8 cellular contexts compared by ENCODE assay signal in genomic region chr3:137013955-137014688, GRCh38. TPM values are rescaled to one million over a fixed set of nuclear protein-coding genes. Genes with fewer than 3 reads are reported as not detected.
DNase-seq lines count a peak whose midpoint lies in the region; ATAC-seq and TF ChIP-seq lines count a peak whose summit lies in the region.

No MANE protein-coding gene starts in this region.

- H3K4me3 Mint-ChIP-seq in activated CD4-positive, alpha-beta memory T cell treated with anti-CD3 and anti-CD28 coated beads, Interleukin-2, amount 10 ng/mL, durations not matched to agents 7 days and 5 days, result peak overlapping the region; percentile 61

- H3K27ac ChIP-seq in BLaER1 (0 out of 2 replicates have a peak overlapping the region, but pooled peaks have one; percentile 1), lung (ENCODE audit: low read depth in 1 of 2, low read length in 1 of 2) (peak overlapping the region in 1 of 2 donors; percentile 80)

- H3K27me3 ChIP-seq in BLaER1, result no peaks in the 10 kb centered on the region
- H3K27me3 ChIP-seq in lung (ENCODE audit: control insufficient read depth, insufficient read depth), result no peaks in the 10 kb centered on the region

- no peaks in the 10 kb centered on the region for H3K9me3 Mint-ChIP-seq in activated CD4-positive, alpha-beta memory T cell treated with anti-CD3 and anti-CD28 coated beads, Interleukin-2, amount 10 ng/mL, durations not matched to agents 7 days and 5 days

- peak overlapping the region; percentile 62; the same call in 1 of the 2 replicates for H3K9ac ChIP-seq in BLaER1

- CTCF ChIA-PET in activated CD4-positive, alpha-beta memory T cell treated with anti-CD3 and anti-CD28 coated beads, Interleukin-2, amount 10 ng/mL, durations not matched to agents 7 days and 5 days (lab: Charles Lee), result interaction anchor here (0.5 to 5.6 kb wide), 58 partner anchors 9 to 945 kb away, joined by 3 to 199 read pairs (median 4); partner anchors contain the start of genes MSL2, NCK1 and STAG1

- H3K36me3 ChIP-seq in BLaER1, result no peaks in the 10 kb centered on the region
- no peaks in the 10 kb centered on the region for H3K36me3 ChIP-seq in lung (ENCODE audit: control insufficient read depth in 2 of 2, insufficient read depth in 2 of 2, low read length in 2 of 2)

- ATAC-seq in GM19397 (IDR thresholded peaks at IDR 0.05; ENCODE audit: unreplicated experiment) (peak; percentile 85), lung (ENCODE audit: insufficient read depth, low FRiP score) (peak; percentile 98)

- H3K36me3 Mint-ChIP-seq in activated CD4-positive, alpha-beta memory T cell treated with anti-CD3 and anti-CD28 coated beads, Interleukin-2, amount 10 ng/mL, durations not matched to agents 7 days and 5 days (ENCODE audit: low read depth), result no peaks in the 10 kb centered on the region

- peak; percentile 82 for DNase-seq in HPDE6-E6E7 (ENCODE audit: extremely low spot score)
- peak; percentile 61 for DNase-seq in NCI-H82 treated with DMSO at 0.1 percent for 48 hours (lab: John Stamatoyannopoulos, UW; ENCODE audit: unreplicated experiment)
- DNase-seq in activated CD4-positive, alpha-beta memory T cell treated with anti-CD3 and anti-CD28 coated beads, Interleukin-2, amount 10 ng/mL, durations not matched to agents 7 days and 5 days, result peak; percentile 83
- DNase-seq in ecto neural progenitor cell (ENCODE audit: low spot score), result peak; percentile 91
- peak; percentile 87 for DNase-seq in lung (ENCODE audit: low spot score)
- DNase-seq in stimulated activated CD4-positive, alpha-beta T cell treated with anti-CD3 and anti-CD28 coated beads, TNF-alpha, amount 100 ng/mL, for 24 hours (ENCODE audit: low read depth in 3 of 3), result peak; percentile 71 to 79 (median 79)

- peak overlapping the region; percentile 75 for H3K4me2 ChIP-seq in BLaER1

- H3K4me1 ChIP-seq in BLaER1 (peaks cover 16% of the 10 kb centered on the region), lung (ENCODE audit: control insufficient read depth in 2 of 2, insufficient read depth in 2 of 2, low read length in 2 of 2) (no peaks in the 10 kb centered on the region)

- peak; percentile 98 for TF ChIP-seq CTCF in lung (IDR thresholded peaks at IDR 0.05; ENCODE audit: control extremely low read depth, extremely low read depth)

- POLR2A ChIA-PET in activated CD4-positive, alpha-beta memory T cell treated with anti-CD3 and anti-CD28 coated beads, Interleukin-2, amount 10 ng/mL, durations not matched to agents 7 days and 5 days (lab: Charles Lee), result interaction anchor here (1.1 to 4.1 kb wide), 4 partner anchors 152 to 936 kb away, joined by 4 to 49 read pairs (median 15); partner anchors contain the start of genes NCK1 and STAG1

- peaks cover 14% of the 10 kb centered on the region for H3K4me1 Mint-ChIP-seq in activated CD4-positive, alpha-beta memory T cell treated with anti-CD3 and anti-CD28 coated beads, Interleukin-2, amount 10 ng/mL, durations not matched to agents 7 days and 5 days

- 13 to 14% methylated on average over 17 of the region's 17 CpGs for WGBS in lung, 2 donors

- H3K9me3 ChIP-seq in BLaER1 (no peaks in the 10 kb centered on the region), lung (ENCODE audit: control insufficient read depth in 2 of 2, insufficient read depth in 1 of 2, low read length in 1 of 2) (no peaks in the 10 kb centered on the region)

- H3K27ac Mint-ChIP-seq in activated CD4-positive, alpha-beta memory T cell treated with anti-CD3 and anti-CD28 coated beads, Interleukin-2, amount 10 ng/mL, durations not matched to agents 7 days and 5 days, result no peak overlapping the region

- H3K4me3 ChIP-seq in BLaER1 (peak overlapping the region; percentile 62), lung (no peak overlapping the region)

- H4K20me1 ChIP-seq in BLaER1, result no peaks in the 10 kb centered on the region

- H3K27me3 Mint-ChIP-seq in activated CD4-positive, alpha-beta memory T cell treated with anti-CD3 and anti-CD28 coated beads, Interleukin-2, amount 10 ng/mL, durations not matched to agents 7 days and 5 days, result peaks cover 2% of the 10 kb centered on the region

RNA-seq across cellular contexts. Expression of gene IL20RB, which starts 56.3 kb away (rescaled TPM):
- 1 to 10 TPM; 1.4 to 1.6 TPM for total RNA-seq in activated CD4-positive, alpha-beta memory T cell treated with anti-CD3 and anti-CD28 coated beads, Interleukin-2, amount 10 ng/mL, durations not matched to agents 7 days and 5 days
- total RNA-seq in lung, result 1 to 10 TPM in 1 of 2 donors, under 1 TPM in 1; 0.23 to 1.3 TPM
- polyA plus RNA-seq in lung, result under 1 TPM; 0.77 to 1.00 TPM
